In the genomic region with DNA sequence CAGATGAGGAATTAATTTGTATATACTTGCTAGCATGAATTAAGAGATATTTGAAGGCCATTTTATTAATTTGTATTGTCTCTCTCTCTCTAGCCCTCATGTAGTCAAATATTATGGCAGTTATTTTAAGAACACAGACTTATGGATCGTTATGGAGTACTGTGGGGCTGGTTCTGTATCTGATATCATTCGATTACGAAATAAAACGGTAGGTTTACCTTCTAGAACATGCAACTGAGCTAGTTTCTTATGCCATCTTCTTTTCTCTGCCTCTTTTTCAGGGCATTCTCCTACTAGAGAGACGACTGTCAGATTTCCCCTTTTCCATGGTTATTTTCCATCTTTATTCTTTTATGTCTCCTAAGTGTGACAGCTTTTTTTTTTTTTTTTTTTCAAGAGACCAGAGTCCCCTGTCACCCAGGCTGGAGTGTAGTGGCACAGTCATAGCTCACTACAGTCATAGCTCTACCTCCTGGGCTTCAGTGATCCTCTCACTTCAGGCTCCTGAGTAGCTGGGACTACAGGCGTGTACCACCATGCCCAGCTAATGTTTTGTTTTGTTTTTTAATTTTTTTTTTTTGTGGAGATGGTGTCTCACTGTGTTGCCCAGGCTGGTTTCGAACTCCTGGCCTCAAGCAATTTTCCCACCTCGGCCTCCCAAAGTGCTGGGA, we compare ENCODE assay signal across 22 cellular contexts. TPM values are rescaled to one million over a fixed set of nuclear protein-coding genes. Genes with fewer than 3 reads are reported as not detected.
A peak's percentile ranks its signal among the peaks of the same experiment; 100 is the strongest.
DNase-seq lines count a peak whose midpoint lies in the region; ATAC-seq, FAIRE-seq and TF ChIP-seq lines count a peak whose summit lies in the region.
"Had no signal": no experiment of that assay in that cellular context is flagged by ENCODE, and none has a peak within 500 bp of the region (broad histone marks: within the 10 kb centered on the region; RNA-seq: fewer than 3 reads in every experiment).

No MANE protein-coding gene starts in this region.

- peaks cover 75% of the 10 kb centered on the region for H3K36me3 Mint-ChIP-seq in T-helper 2 cell treated with Interferon-gamma antibody and Interleukin-4, amounts not matched to agents 5 μg/mL and 100 μg/mL, for 36 hours (ENCODE audit: low read depth)
- peaks cover 54 to 76% of the 10 kb centered on the region in 2 donors for H3K36me3 Mint-ChIP-seq in stimulated activated naive B cell treated with anti-CD40 and anti-IgM and Interleukin-4, amounts not matched to agents 10 μg/mL and 1 μg/mL and 100 μg/mL, for 72 hours

- peaks cover 64% of the 10 kb centered on the region for H3K4me1 Mint-ChIP-seq in T-helper 2 cell treated with Interferon-gamma antibody and Interleukin-4, amounts not matched to agents 5 μg/mL and 100 μg/mL, for 36 hours (ENCODE audit: low read depth)
- peaks cover 38 to 64% of the 10 kb centered on the region in 2 donors for H3K4me1 Mint-ChIP-seq in stimulated activated naive B cell treated with anti-CD40 and anti-IgM and Interleukin-4, amounts not matched to agents 10 μg/mL and 1 μg/mL and 100 μg/mL, for 72 hours

- H3K9me1 ChIP-seq in K562 (ENCODE audit: control insufficient read depth, insufficient read depth, low read length) = no peaks in the 10 kb centered on the region

- H3K4me3 Mint-ChIP-seq in T-helper 2 cell treated with Interferon-gamma antibody and Interleukin-4, amounts not matched to agents 5 μg/mL and 100 μg/mL, for 36 hours = no peak overlapping the region
- peak overlapping the region in 1 of 2 donors; percentile 39 for H3K4me3 Mint-ChIP-seq in stimulated activated naive B cell treated with anti-CD40 and anti-IgM and Interleukin-4, amounts not matched to agents 10 μg/mL and 1 μg/mL and 100 μg/mL, for 72 hours

- intact Hi-C loops in HepG2 (cut with micrococcal nuclease; ENCODE audit: unreplicated experiment) (no loop called here), right lobe of liver (cut with DNase I) (no loop called here), K562 (cut with micrococcal nuclease) (no loop called here)

- H3K4me2 ChIP-seq in HepG2 (ENCODE audit: low read depth, low read length) (no peak overlapping the region), K562 (ENCODE audit: insufficient read depth, low read length) (no peak overlapping the region), SK-N-SH (no peak overlapping the region)

- H3K9me3 ChIP-seq in HepG2 (ENCODE audit: low read length) (no peaks in the 10 kb centered on the region), right lobe of liver (no peaks in the 10 kb centered on the region), K562 (replicated peaks; ENCODE audit: control insufficient read depth, insufficient read depth, low read depth, low read length) (no peaks in the 10 kb centered on the region), SK-N-SH (no peaks in the 10 kb centered on the region)
- H3K9me3 ChIP-seq: adrenal gland, colonic mucosa, upper lobe of right lung had no signal

- TF ChIP-seq RAD21 in HepG2 (CRISPR knock-in tag; IDR thresholded peaks at IDR 0.05) (no peak), K562 (CRISPR knock-in tag; conservative IDR thresholded peaks at IDR 0.05 in 1 of 2, IDR thresholded peaks at IDR 0.05 in 1 of 2) (no peak), SK-N-SH (IDR thresholded peaks at IDR 0.05; ENCODE audit: low read length) (no peak)

- H3K4me3 ChIP-seq in HepG2 (replicated peaks in 1 of 3; ENCODE audit: insufficient read depth in 1 of 3, low read depth in 2 of 3, low read length in 3 of 3) (no peak overlapping the region), right lobe of liver (no peak overlapping the region), K562 (no peak overlapping the region), SK-N-SH (ENCODE audit: low read depth in 2 of 2, low read length in 1 of 2) (no peak overlapping the region)
- H3K4me3 ChIP-seq: adrenal gland, colonic mucosa, upper lobe of right lung had no signal

- TF ChIP-seq EP300 in HepG2 (IDR thresholded peaks at IDR 0.05; ENCODE audit: low read depth in 2 of 2, low read length in 2 of 2) = no peak
- TF ChIP-seq EP300 in HepG2 (CRISPR knock-in tag; IDR thresholded peaks at IDR 0.05; ENCODE audit: borderline replicate concordance) = no peak
- TF ChIP-seq EP300 in K562 (IDR thresholded peaks at IDR 0.05; ENCODE audit: low read length) = no peak
- TF ChIP-seq EP300 in SK-N-SH (IDR thresholded peaks at IDR 0.05; ENCODE audit: borderline replicate concordance in 1 of 2, low read depth in 1 of 2, low read length in 1 of 2) = no peak

- no peak for DNase-seq in HepG2 (ENCODE audit: low spot score)
- no peak for DNase-seq in right lobe of liver
- no peak for DNase-seq in T-helper 2 cell treated with Interferon-gamma antibody and Interleukin-4, amounts not matched to agents 5 μg/mL and 100 μg/mL, for 36 hours (ENCODE audit: low spot score)
- no peak for DNase-seq in K562 (ENCODE audit: extremely low read depth in 1 of 4, low spot score in 3 of 4)
- DNase-seq in stimulated activated naive B cell treated with anti-CD40 and anti-IgM and Interleukin-4, amounts not matched to agents 10 μg/mL and 1 μg/mL and 100 μg/mL, for 72 hours = no peak
- DNase-seq in SK-N-SH = no peak
- DNase-seq in erythroblast (lab: John Stamatoyannopoulos, UW) = no peak
- DNase-seq: activated CD8-positive, alpha-beta memory T cell treated with anti-CD3 and anti-CD28 coated beads, Interleukin-2, amount 50 U/mL, for 48 hours; adrenal gland; Calu3; colonic mucosa; head of caudate nucleus; KBM-7; midbrain; NCI-H1694; NCI-H748 treated with DMSO at 0.1 percent for 48 hours; OCI-M1; small intestine; upper lobe of right lung; WERI-Rb-1 had no signal

- FAIRE-seq in HepG2 (lab: Jason Lieb, UNC) (no peak), K562 (lab: Jason Lieb, UNC) (no peak)
- FAIRE-seq: small intestine had no signal

- CTCF ChIA-PET in HepG2 (lab: Yijun Ruan, JAX; ENCODE audit: low intra/inter-chr PET ratio, low total read pairs) (no interaction called here), K562 (lab: Yijun Ruan, JAX; ENCODE audit: low intra/inter-chr PET ratio) (no interaction called here), SK-N-SH (lab: Yijun Ruan, JAX) (interaction anchor here (0.7 kb wide), 1 partner anchor 16 kb away, joined by 3 read pairs; no protein-coding TSS in a partner anchor)

- H3K9me2 ChIP-seq in SK-N-SH = no peaks in the 10 kb centered on the region

- H3K9ac ChIP-seq in HepG2 (ENCODE audit: insufficient read depth, low read depth, low read length) (no peak overlapping the region), K562 (ENCODE audit: insufficient read depth in 1 of 2, low read depth in 2 of 2, low read length in 2 of 2) (no peak overlapping the region), SK-N-SH (no peak overlapping the region)

- peaks cover 14 to 60% of the 10 kb centered on the region in 2 experiments for H3K36me3 ChIP-seq in HepG2 (replicated peaks in 1 of 2; ENCODE audit: control insufficient read depth in 1 of 2, insufficient read depth in 2 of 2, low read length in 2 of 2)
- peaks cover 0 to 21% (median 3%) of the 10 kb centered on the region in 4 donors for H3K36me3 ChIP-seq in right lobe of liver
- peaks cover 73% of the 10 kb centered on the region for H3K36me3 ChIP-seq in K562 (ENCODE audit: control insufficient read depth, insufficient read depth, low read length)
- peaks cover 47 to 50% of the 10 kb centered on the region in 2 experiments for H3K36me3 ChIP-seq in SK-N-SH (replicated peaks in 1 of 2; ENCODE audit: control insufficient read depth in 1 of 2, insufficient read depth in 2 of 2, low read length in 1 of 2)
- H3K36me3 ChIP-seq: colonic mucosa had no signal

- no peaks in the 10 kb centered on the region for H3K27me3 Mint-ChIP-seq in T-helper 2 cell treated with Interferon-gamma antibody and Interleukin-4, amounts not matched to agents 5 μg/mL and 100 μg/mL, for 36 hours (ENCODE audit: low read depth)
- H3K27me3 Mint-ChIP-seq in stimulated activated naive B cell treated with anti-CD40 and anti-IgM and Interleukin-4, amounts not matched to agents 10 μg/mL and 1 μg/mL and 100 μg/mL, for 72 hours = no peaks in the 10 kb centered on the region

- no peaks in the 10 kb centered on the region for H3K9me3 Mint-ChIP-seq in T-helper 2 cell treated with Interferon-gamma antibody and Interleukin-4, amounts not matched to agents 5 μg/mL and 100 μg/mL, for 36 hours
- no peaks in the 10 kb centered on the region for H3K9me3 Mint-ChIP-seq in stimulated activated naive B cell treated with anti-CD40 and anti-IgM and Interleukin-4, amounts not matched to agents 10 μg/mL and 1 μg/mL and 100 μg/mL, for 72 hours

- H3K27ac Mint-ChIP-seq in T-helper 2 cell treated with Interferon-gamma antibody and Interleukin-4, amounts not matched to agents 5 μg/mL and 100 μg/mL, for 36 hours = peak overlapping the region; percentile 72
- peak overlapping the region; percentile 92 for H3K27ac Mint-ChIP-seq in stimulated activated naive B cell treated with anti-CD40 and anti-IgM and Interleukin-4, amounts not matched to agents 10 μg/mL and 1 μg/mL and 100 μg/mL, for 72 hours

- BruUV-seq in HepG2 (replicated peaks; lab: Mats Ljungman, UMichigan) (no TSS peak), K562 (replicated peaks; lab: Mats Ljungman, UMichigan) (no TSS peak)

- in situ Hi-C loops in HepG2 (cut with HindIII; ENCODE audit: extremely low pct_ligation_motif_present, low pct_unique_long_range_greater_than_20kb) = no loop called here
- in situ Hi-C loops in K562 (cut with MboI) = no loop called here

- H3K27ac ChIP-seq in HepG2 (ENCODE audit: extremely low read length, insufficient read depth, low read length) (no peak overlapping the region), right lobe of liver (no peak overlapping the region), K562 (ENCODE audit: extremely low read depth, low read depth, low read length) (no peak overlapping the region), SK-N-SH (ENCODE audit: low read depth in 2 of 2, low read length in 1 of 2) (no peak overlapping the region)
- H3K27ac ChIP-seq: adrenal gland, colonic mucosa, upper lobe of right lung, WERI-Rb-1 had no signal

- POLR2A ChIA-PET in HepG2 (lab: Yijun Ruan, JAX) = interaction anchor here (0.7 kb wide), 1 partner anchor 15 kb away, joined by 3 read pairs; no protein-coding TSS in a partner anchor
- POLR2A ChIA-PET in K562 (lab: Yijun Ruan, JAX) = interaction anchor here (1.2 kb wide), 1 partner anchor 10 kb away, joined by 3 read pairs; no protein-coding TSS in a partner anchor
- POLR2A ChIA-PET in SK-N-SH (lab: Yijun Ruan, JAX) = no interaction called here

- no peak for TF ChIP-seq POLR2A in HepG2 (IDR thresholded peaks at IDR 0.05; ENCODE audit: insufficient read depth in 1 of 2, low read depth in 2 of 2, low read length in 2 of 2)
- no peak for TF ChIP-seq POLR2A in right lobe of liver (IDR thresholded peaks at IDR 0.05)
- no peak for TF ChIP-seq POLR2A in K562 (conservative IDR thresholded peaks at IDR 0.05)
- TF ChIP-seq POLR2A in erythroblast (IDR thresholded peaks at IDR 0.05; ENCODE audit: low read length) = no peak

- TF ChIP-seq CTCF in HepG2 (CRISPR knock-in tag; IDR thresholded peaks at IDR 0.05) = no peak
- TF ChIP-seq CTCF in right lobe of liver (IDR thresholded peaks at IDR 0.05) = no peak
- no peak for TF ChIP-seq CTCF in K562 (IDR thresholded peaks at IDR 0.05 in 2 of 3, conservative IDR thresholded peaks at IDR 0.05 in 1 of 3; ENCODE audit: insufficient read depth in 2 of 3, low read depth in 1 of 3, low read length in 3 of 3)
- no peak for TF ChIP-seq CTCF in SK-N-SH (IDR thresholded peaks at IDR 0.05)

- WGBS in HepG2 (ENCODE audit: low lambda C conversion rate) = 94% methylated on average over 8 of the region's 8 CpGs
- 65% methylated on average over 8 of the region's 8 CpGs for WGBS in right lobe of liver (ENCODE audit: insufficient coverage, low coverage, low lambda C conversion rate, missing lambda C conversion rate)
- 96% methylated on average over 7 of the region's 8 CpGs for WGBS in K562 (ENCODE audit: insufficient coverage, low coverage, missing lambda C conversion rate)
- WGBS in SK-N-SH (ENCODE audit: low lambda C conversion rate) = 92% methylated on average over 8 of the region's 8 CpGs

- no peak overlapping the region for H2AFZ ChIP-seq in HepG2 (ENCODE audit: low read length)
- H2AFZ ChIP-seq in K562 (ENCODE audit: low read depth, low read length) = no peak overlapping the region
- no peak overlapping the region for H2AFZ ChIP-seq in SK-N-SH (ENCODE audit: low read depth)

- ATAC-seq in HepG2 (no peak), right lobe of liver (no peak), K562 (no peak)
- ATAC-seq in stimulated activated naive B cell treated with anti-CD40 and anti-IgM and Interleukin-4, amounts not matched to agents 10 μg/mL and 1 μg/mL and 100 μg/mL, for 72 hours (replicated peaks) = peak in 1 of 2 donors; percentile 41
- ATAC-seq: left lobe of liver, Right ventricle myocardium inferior, upper lobe of right lung had no signal

- H3K4me1 ChIP-seq in HepG2 (ENCODE audit: insufficient read depth, low read length) (no peaks in the 10 kb centered on the region), right lobe of liver (peaks cover 0 to 3% (median 0%) of the 10 kb centered on the region in 4 donors), K562 (replicated peaks in 1 of 2; ENCODE audit: control insufficient read depth in 2 of 2, insufficient read depth in 2 of 2, low read length in 2 of 2) (peaks cover 11 to 15% of the 10 kb centered on the region in 2 experiments; a peak in 4 of 5 replicates), SK-N-SH (ENCODE audit: control insufficient read depth in 1 of 2, insufficient read depth in 2 of 2, low read depth in 1 of 2, low read length in 1 of 2) (no peaks in the 10 kb centered on the region)
- H3K4me1 ChIP-seq: colonic mucosa had no signal

- H4K20me1 ChIP-seq in HepG2 (ENCODE audit: insufficient read depth, low read length) = no peaks in the 10 kb centered on the region
- no peaks in the 10 kb centered on the region for H4K20me1 ChIP-seq in K562 (replicated peaks; ENCODE audit: control insufficient read depth, insufficient read depth, low read length)
- no peaks in the 10 kb centered on the region for H4K20me1 ChIP-seq in SK-N-SH (ENCODE audit: insufficient read depth)

- H3K27me3 ChIP-seq in HepG2 (ENCODE audit: control insufficient read depth in 1 of 2, insufficient read depth in 2 of 2, low read length in 2 of 2) (no peaks in the 10 kb centered on the region), right lobe of liver (no peaks in the 10 kb centered on the region), K562 (ENCODE audit: control insufficient read depth in 2 of 2, insufficient read depth in 2 of 2, low read length in 2 of 2) (no peaks in the 10 kb centered on the region), SK-N-SH (ENCODE audit: insufficient read depth) (no peaks in the 10 kb centered on the region)
- H3K27me3 ChIP-seq: adrenal gland, colonic mucosa, upper lobe of right lung had no signal

- H3F3A ChIP-seq in SK-N-SH (replicated peaks; ENCODE audit: insufficient read depth) = peaks cover 3% of the 10 kb centered on the region

- H3K79me2 ChIP-seq in HepG2 (ENCODE audit: insufficient read depth, low read length) (no peaks in the 10 kb centered on the region), K562 (ENCODE audit: control insufficient read depth, insufficient read depth, low read length) (no peaks in the 10 kb centered on the region), SK-N-SH (ENCODE audit: insufficient read depth) (no peaks in the 10 kb centered on the region)

RNA-seq across cellular contexts. Expression of gene STK4, which starts 15.6 kb away (rescaled TPM):
- 38.3 and 61.4 TPM in 2 replicates for total RNA-seq in HepG2 (2016; rRNA removed; fragmentation: Illumina TruSeq; extraction: Trizol)
- total RNA-seq in HepG2 (2016; cell fraction: cytosol; rRNA removed; fragmentation: Illumina TruSeq; extraction: Trizol; ENCODE audit: low read depth) = 7.6 and 8.4 TPM in 2 replicates
- 38.6 and 51.4 TPM in 2 replicates for total RNA-seq in HepG2 (2016; cell fraction: insoluble cytoplasmic fraction; rRNA removed; fragmentation: Illumina TruSeq; extraction: Trizol)
- total RNA-seq in HepG2 (2016; cell fraction: membrane; rRNA removed; fragmentation: Illumina TruSeq; extraction: Trizol) = 17.0 and 19.2 TPM in 2 replicates
- total RNA-seq in HepG2 (2016; cell fraction: nucleus; rRNA removed; fragmentation: Illumina TruSeq; extraction: Trizol) = 46.5 and 48.3 TPM in 2 replicates
- 21.2 and 25.6 TPM in 2 replicates for polyA plus RNA-seq in HepG2 (2011; rRNA removed)
- 11.6 and 16.8 TPM in 2 replicates for polyA plus RNA-seq in HepG2 (2011; cell fraction: cytosol; rRNA removed)
- polyA plus RNA-seq in HepG2 (2011; cell fraction: nucleus; rRNA removed) = 14.7 and 18.6 TPM in 2 replicates
- 16.8 and 20.4 TPM in 2 replicates for polyA plus RNA-seq in HepG2 (2012)
- polyA plus RNA-seq in HepG2 (2016; cell fraction: cytosol; fragmentation: Illumina TruSeq; extraction: Trizol; ENCODE audit: low read depth) = 1.2 TPM in 2 replicates
- 34.7 and 38.5 TPM in 2 replicates for polyA plus RNA-seq in HepG2 (2016; cell fraction: insoluble cytoplasmic fraction; fragmentation: Illumina TruSeq; extraction: Trizol; ENCODE audit: low read depth)
- 4.8 and 5.6 TPM in 2 replicates for polyA plus RNA-seq in HepG2 (2016; cell fraction: membrane; fragmentation: Illumina TruSeq; extraction: Trizol; ENCODE audit: low read depth)
- 40.8 and 44.8 TPM in 2 replicates for polyA plus RNA-seq in HepG2 (2016; cell fraction: nucleus; fragmentation: Illumina TruSeq; extraction: Trizol; ENCODE audit: insufficient read depth, low read depth)
- 23.3 and 33.6 TPM in 2 replicates for polyA minus RNA-seq in HepG2 (2011; rRNA and poly(A)+ RNA removed; ENCODE audit: low replicate concordance)
- 18.8 and 20.9 TPM in 2 replicates for polyA minus RNA-seq in HepG2 (2011; cell fraction: cytosol; rRNA and poly(A)+ RNA removed)
- 67.3 and 85.4 TPM in 2 replicates for polyA minus RNA-seq in HepG2 (2011; cell fraction: nucleus; rRNA and poly(A)+ RNA removed)
- total RNA-seq in right lobe of liver = 10 to 100 TPM in 5 of 6 experiments, 1 to 10 TPM in 1; 9.7 to 17.5 (median 13.4) TPM
- total RNA-seq in K562 (2011; cell fraction: chromatin; rRNA removed; ENCODE audit: low replicate concordance) = 54.9 and 167 TPM in 2 replicates
- total RNA-seq in K562 (2011; cell fraction: nucleolus; rRNA removed) = 25.5 and 35.5 TPM in 2 replicates
- 67.2 and 90.2 TPM in 2 replicates for total RNA-seq in K562 (2011; cell fraction: nucleoplasm; rRNA removed)
- 17.1 and 19.8 TPM in 2 replicates for total RNA-seq in K562 (2014; rRNA removed)
- total RNA-seq in K562 (2014; rRNA removed; fragmentation: Illumina TruSeq; extraction: Trizol) = 30.6 and 33.8 TPM in 2 replicates
- total RNA-seq in K562 (2015; rRNA removed; fragmentation: Illumina TruSeq; extraction: Trizol) = 27.6 and 30.4 TPM in 2 replicates
- total RNA-seq in K562 (2021) = 27.4 and 27.5 TPM in 2 replicates
- 22.7 and 29.7 TPM in 2 replicates for polyA plus RNA-seq in K562 (2011; rRNA removed)
- 7.7 and 11.9 TPM in 2 replicates for polyA plus RNA-seq in K562 (2011; cell fraction: cytosol; rRNA removed)
- 23.9 and 27.6 TPM in 2 replicates for polyA plus RNA-seq in K562 (2011; cell fraction: nucleus; rRNA removed)
- polyA plus RNA-seq in K562 (2012) = 12.6 and 13.5 TPM in 2 replicates
- polyA plus RNA-seq in K562 (2014; fragmentation: Illumina TruSeq; extraction: Trizol) = 20.3 and 22.2 TPM in 2 replicates
- polyA plus RNA-seq in K562 (2014; fragmentation: Nextera tagmentation; extraction: Ambion mirVana) = 10 to 100 TPM; 11.9 to 12.0 TPM
- 16.7 and 19.0 TPM in 2 replicates for polyA plus RNA-seq in K562 (2014; rRNA removed)
- polyA minus RNA-seq in K562 (2011; rRNA and poly(A)+ RNA removed) = 47.4 and 53.4 TPM in 2 replicates
- 10.5 and 13.9 TPM in 2 replicates for polyA minus RNA-seq in K562 (2011; cell fraction: cytosol; rRNA and poly(A)+ RNA removed)
- polyA minus RNA-seq in K562 (2011; cell fraction: nucleus; rRNA and poly(A)+ RNA removed) = 34.6 and 48.3 TPM in 2 replicates
- polyA plus RNA-seq in SK-N-SH (2012; rRNA removed) = 11.4 and 17.2 TPM in 2 replicates
- polyA plus RNA-seq in SK-N-SH (2012; cell fraction: cytosol; rRNA removed) = 14.5 and 16.3 TPM in 2 replicates
- polyA plus RNA-seq in SK-N-SH (2012; cell fraction: nucleus; rRNA removed) = 15.2 and 23.4 TPM in 2 replicates

RNA-seq across cellular contexts. Expression of gene TOMM34, which starts 21.7 kb away (rescaled TPM):
- total RNA-seq in HepG2 (2016; rRNA removed; fragmentation: Illumina TruSeq; extraction: Trizol) (52.0 and 73.0 TPM in 2 replicates), right lobe of liver (10 to 100 TPM in 3 of 6 experiments, 1 to 10 TPM in 3; 6.7 to 17.7 (median 10.0) TPM), K562 (2014; rRNA removed) (41.7 and 49.7 TPM in 2 replicates), K562 (2014; rRNA removed; fragmentation: Illumina TruSeq; extraction: Trizol) (30.9 and 31.7 TPM in 2 replicates), K562 (2015; rRNA removed; fragmentation: Illumina TruSeq; extraction: Trizol) (30.3 and 31.4 TPM in 2 replicates), K562 (2021) (41.3 and 43.4 TPM in 2 replicates)
- total RNA-seq in HepG2 (2016; cell fraction: cytosol; rRNA removed; fragmentation: Illumina TruSeq; extraction: Trizol; ENCODE audit: low read depth) = 6.2 and 6.4 TPM in 2 replicates
- total RNA-seq in HepG2 (2016; cell fraction: insoluble cytoplasmic fraction; rRNA removed; fragmentation: Illumina TruSeq; extraction: Trizol) = 52.3 and 72.3 TPM in 2 replicates
- total RNA-seq in HepG2 (2016; cell fraction: membrane; rRNA removed; fragmentation: Illumina TruSeq; extraction: Trizol) = 18.0 and 21.0 TPM in 2 replicates
- total RNA-seq in HepG2 (2016; cell fraction: nucleus; rRNA removed; fragmentation: Illumina TruSeq; extraction: Trizol) = 24.9 and 25.7 TPM in 2 replicates
- polyA plus RNA-seq in HepG2 (2011; rRNA removed) (36.2 and 38.3 TPM in 2 replicates), K562 (2011; rRNA removed) (49.1 and 56.0 TPM in 2 replicates), K562 (2014; fragmentation: Illumina TruSeq; extraction: Trizol) (62.6 and 69.4 TPM in 2 replicates), K562 (2014; fragmentation: Nextera tagmentation; extraction: Ambion mirVana) (10 to 100 TPM; 18.1 to 32.6 TPM), K562 (2014; rRNA removed) (44.8 and 50.6 TPM in 2 replicates), SK-N-SH (2012; rRNA removed) (40.5 and 51.4 TPM in 2 replicates)
- polyA plus RNA-seq in HepG2 (2011; cell fraction: cytosol; rRNA removed) = 38.3 and 39.9 TPM in 2 replicates
- 20.9 and 23.3 TPM in 2 replicates for polyA plus RNA-seq in HepG2 (2011; cell fraction: nucleus; rRNA removed)
- 41.6 and 42.7 TPM in 2 replicates for polyA plus RNA-seq in HepG2 (2012)
- 7.7 and 7.8 TPM in 2 replicates for polyA plus RNA-seq in HepG2 (2016; cell fraction: cytosol; fragmentation: Illumina TruSeq; extraction: Trizol; ENCODE audit: low read depth)
- 102 TPM in 2 replicates for polyA plus RNA-seq in HepG2 (2016; cell fraction: insoluble cytoplasmic fraction; fragmentation: Illumina TruSeq; extraction: Trizol; ENCODE audit: low read depth)
- 17.3 and 19.1 TPM in 2 replicates for polyA plus RNA-seq in HepG2 (2016; cell fraction: membrane; fragmentation: Illumina TruSeq; extraction: Trizol; ENCODE audit: low read depth)
- 45.6 and 46.6 TPM in 2 replicates for polyA plus RNA-seq in HepG2 (2016; cell fraction: nucleus; fragmentation: Illumina TruSeq; extraction: Trizol; ENCODE audit: insufficient read depth, low read depth)
- 23.9 and 48.7 TPM in 2 replicates for polyA minus RNA-seq in HepG2 (2011; rRNA and poly(A)+ RNA removed; ENCODE audit: low replicate concordance)
- polyA minus RNA-seq in HepG2 (2011; cell fraction: cytosol; rRNA and poly(A)+ RNA removed) = 11.6 and 12.1 TPM in 2 replicates
- 6.8 and 9.1 TPM in 2 replicates for polyA minus RNA-seq in HepG2 (2011; cell fraction: nucleus; rRNA and poly(A)+ RNA removed)
- 7.3 and 11.7 TPM in 2 replicates for total RNA-seq in K562 (2011; cell fraction: chromatin; rRNA removed; ENCODE audit: low replicate concordance)
- total RNA-seq in K562 (2011; cell fraction: nucleolus; rRNA removed) = 10.5 and 10.8 TPM in 2 replicates
- 13.0 and 16.9 TPM in 2 replicates for total RNA-seq in K562 (2011; cell fraction: nucleoplasm; rRNA removed)
- polyA plus RNA-seq in K562 (2011; cell fraction: cytosol; rRNA removed) = 50.8 and 67.9 TPM in 2 replicates
- 34.3 and 45.6 TPM in 2 replicates for polyA plus RNA-seq in K562 (2011; cell fraction: nucleus; rRNA removed)
- 34.8 and 51.5 TPM in 2 replicates for polyA plus RNA-seq in K562 (2012)
- 24.5 and 32.5 TPM in 2 replicates for polyA minus RNA-seq in K562 (2011; rRNA and poly(A)+ RNA removed)
- 15.4 and 19.2 TPM in 2 replicates for polyA minus RNA-seq in K562 (2011; cell fraction: cytosol; rRNA and poly(A)+ RNA removed)
- polyA minus RNA-seq in K562 (2011; cell fraction: nucleus; rRNA and poly(A)+ RNA removed) = 7.7 and 9.7 TPM in 2 replicates
- polyA plus RNA-seq in SK-N-SH (2012; cell fraction: cytosol; rRNA removed) = 38.4 and 45.5 TPM in 2 replicates
- polyA plus RNA-seq in SK-N-SH (2012; cell fraction: nucleus; rRNA removed) = 27.1 and 33.1 TPM in 2 replicates

Comparison
In these comparisons a context has a peak if more than half of its experiments do, and no peak if none do; other contexts are left out.
1. Of the 241 proteins assayed by ChIP-seq in both HepG2 and K562: peak only in HepG2: none; only in K562: none; in both: CEBPB and ZNF121; in neither: 239.